In genomic region chr4:10112658-10113284, GRCh38 we compare ENCODE assay signal across 13 cellular contexts. TPM values are rescaled to one million over a fixed set of nuclear protein-coding genes. Genes with fewer than 3 reads are reported as not detected.
DNase-seq lines count a peak whose midpoint lies in the region; ATAC-seq and TF ChIP-seq lines count a peak whose summit lies in the region.
"Had no signal": no experiment of that assay in that cellular context is flagged by ENCODE, and none has a peak within 500 bp of the region (broad histone marks: within the 10 kb centered on the region; RNA-seq: fewer than 3 reads in every experiment).

No MANE protein-coding gene starts in this region.

- peak overlapping the region in 1 of 2 experiments; percentile 35; a peak in 1 of 4 replicates for H4K8ac ChIP-seq in IMR-90 (ENCODE audit: low read depth in 2 of 2, low read length in 2 of 2)

- H3K27me3 Mint-ChIP-seq in CD4-positive, CD25-positive, alpha-beta regulatory T cell: peaks cover 4% of the 10 kb centered on the region

- no peaks in the 10 kb centered on the region for H3K9me3 Mint-ChIP-seq in CD4-positive, CD25-positive, alpha-beta regulatory T cell

- H3K14ac ChIP-seq in IMR-90 (replicated peaks; ENCODE audit: low read depth, low read length): 0 out of 2 replicates have a peak overlapping the region, but pooled peaks have one; percentile 14

- no peak for TF ChIP-seq RAD21 in IMR-90 (IDR thresholded peaks at IDR 0.05; ENCODE audit: low read length)

- H3K9me3 ChIP-seq in CD4-positive, CD25-positive, alpha-beta regulatory T cell (ENCODE audit: control insufficient read depth in 2 of 2, low read length in 2 of 2): no peaks in the 10 kb centered on the region
- H3K9me3 ChIP-seq in IMR-90 (ENCODE audit: control insufficient read depth, insufficient read depth, low read length) (no peaks in the 10 kb centered on the region), neutrophil (no peaks in the 10 kb centered on the region)

- peak overlapping the region in 2 of 3 donors; percentile 86 to 95 for H3K27ac Mint-ChIP-seq in CD4-positive, CD25-positive, alpha-beta regulatory T cell

- peaks cover 90% of the 10 kb centered on the region for H3K4me1 ChIP-seq in CD4-positive, CD25-positive, alpha-beta regulatory T cell (ENCODE audit: control insufficient read depth, insufficient read depth, low read length, poor library complexity, severe bottlenecking)
- H3K4me1 ChIP-seq in IMR-90 (ENCODE audit: control insufficient read depth, insufficient read depth, low read length): peaks cover 54% of the 10 kb centered on the region
- H3K4me1 ChIP-seq in neutrophil (ENCODE audit: control insufficient read depth in 1 of 2, insufficient read depth in 1 of 2, low read depth in 1 of 2, low read length in 1 of 2): peaks cover 45 to 71% of the 10 kb centered on the region in 2 experiments

- no peak overlapping the region for H2BK120ac ChIP-seq in IMR-90 (ENCODE audit: low read depth, low read length)

- in situ Hi-C loops in IMR-90 (cut with MboI; ENCODE audit: low sequenced_read_pairs): no loop called here

- no peak overlapping the region for H2BK20ac ChIP-seq in IMR-90 (ENCODE audit: low read depth, low read length)

- dilution Hi-C loops in IMR-90 (cut with HindIII; ENCODE audit: low sequenced_read_pairs, unreplicated experiment): no loop called here

- peak overlapping the region; percentile 26 for H3K27ac ChIP-seq in CD4-positive, CD25-positive, alpha-beta regulatory T cell (ENCODE audit: insufficient read depth, low read length, poor library complexity, severe bottlenecking)
- H3K27ac ChIP-seq in IMR-90 (ENCODE audit: insufficient read depth, low read length): peak overlapping the region; percentile 35; the same call in 1 of the 2 replicates
- peak overlapping the region; percentile 86 to 99 for H3K27ac ChIP-seq in coronary artery
- peak overlapping the region; percentile 99 for H3K27ac ChIP-seq in neutrophil
- H3K27ac ChIP-seq: C4-2B had no signal

- peaks cover 32 to 92% (median 68%) of the 10 kb centered on the region in 4 donors for H3K4me1 Mint-ChIP-seq in CD4-positive, CD25-positive, alpha-beta regulatory T cell

- H2BK5ac ChIP-seq in IMR-90 (ENCODE audit: low read depth, low read length, poor library complexity, severe bottlenecking): no peak overlapping the region

- H4K5ac ChIP-seq in IMR-90 (ENCODE audit: low read depth, low read length): no peak overlapping the region

- no peak overlapping the region for H2AFZ ChIP-seq in IMR-90 (replicated peaks; ENCODE audit: low read length, poor library complexity)

- intact Hi-C loops in IMR-90 (cut with micrococcal nuclease): no loop called here

- H2AK9ac ChIP-seq in IMR-90 (replicated peaks; ENCODE audit: low read depth, low read length, poor library complexity): no peak overlapping the region

- H3K9me1 ChIP-seq in IMR-90 (ENCODE audit: insufficient read depth, low read length): peaks cover 49% of the 10 kb centered on the region

- H4K20me1 ChIP-seq in IMR-90 (ENCODE audit: insufficient read depth, low read length): peaks cover 83% of the 10 kb centered on the region

- no peak overlapping the region for H3K4me3 ChIP-seq in CD4-positive, CD25-positive, alpha-beta regulatory T cell (ENCODE audit: low read depth, low read length)
- no peak overlapping the region for H3K4me3 ChIP-seq in IMR-90 (ENCODE audit: insufficient read depth, low read depth, low read length)
- peak overlapping the region; percentile 19 for H3K4me3 ChIP-seq in coronary artery
- H3K4me3 ChIP-seq in neutrophil (ENCODE audit: low read depth in 1 of 2, low read length in 1 of 2): no peak overlapping the region

- H3K56ac ChIP-seq in IMR-90 (ENCODE audit: extremely low read depth, insufficient read depth, low read length): no peak overlapping the region

- H3K9ac ChIP-seq in IMR-90 (ENCODE audit: low read depth, low read length): no peak overlapping the region

- no peak overlapping the region for H4K91ac ChIP-seq in IMR-90 (ENCODE audit: insufficient read depth, low read depth, low read length)

- no peak overlapping the region for H3K18ac ChIP-seq in IMR-90 (ENCODE audit: low read depth, low read length)

- H3K27me3 ChIP-seq in CD4-positive, CD25-positive, alpha-beta regulatory T cell (ENCODE audit: control insufficient read depth, insufficient read depth, low read length): no peaks in the 10 kb centered on the region
- H3K27me3 ChIP-seq in IMR-90 (ENCODE audit: control insufficient read depth, insufficient read depth, low read length) (no peaks in the 10 kb centered on the region), neutrophil (no peaks in the 10 kb centered on the region)

- POLR2A ChIA-PET in IMR-90 (lab: Charles Lee; ENCODE audit: unreplicated experiment): no interaction called here

- DNase-seq in CD4-positive, CD25-positive, alpha-beta regulatory T cell: no peak
- no peak for DNase-seq in IMR-90
- DNase-seq in coronary artery (ENCODE audit: low spot score): no peak
- DNase-seq in NCI-H524 (lab: John Stamatoyannopoulos, UW): no peak
- DNase-seq in HT-29 (ENCODE audit: low spot score): no peak
- DNase-seq: left ventricle myocardium superior; NCI-H1417 treated with DMSO at 0.1 percent for 48 hours; NCI-H510A treated with DMSO at 0.1 percent for 48 hours; stimulated activated CD4-positive, alpha-beta T cell treated with anti-CD3 and anti-CD28 coated beads, Interleukin-4, amount 100 ng/mL, for 1 hour had no signal

- H3K23ac ChIP-seq in IMR-90 (ENCODE audit: low read depth, low read length): peak overlapping the region; percentile 53; the same call in 1 of the 2 replicates

- H3K36me3 Mint-ChIP-seq in CD4-positive, CD25-positive, alpha-beta regulatory T cell: peaks cover 58% of the 10 kb centered on the region

- H2BK15ac ChIP-seq in IMR-90 (ENCODE audit: low read depth, low read length): no peak overlapping the region

- ATAC-seq in CD4-positive, CD25-positive, alpha-beta regulatory T cell (ENCODE audit: low read depth in 2 of 2): no peak
- ATAC-seq in IMR-90 (ENCODE audit: low read depth) (no peak), HG02885 (IDR thresholded peaks at IDR 0.05; ENCODE audit: poor library complexity, unreplicated experiment) (no peak), GM18517 (IDR thresholded peaks at IDR 0.05; ENCODE audit: unreplicated experiment) (no peak)
- ATAC-seq: left ventricle myocardium superior had no signal

- TF ChIP-seq CTCF in IMR-90 (conservative IDR thresholded peaks at IDR 0.05; ENCODE audit: low read depth, low read length) (no peak), coronary artery (IDR thresholded peaks at IDR 0.05) (no peak), neutrophil (IDR thresholded peaks at IDR 0.05) (no peak)

- BruUV-seq in IMR-90 (replicated peaks; lab: Mats Ljungman, UMichigan): no TSS peak

- no peak overlapping the region for H2AK5ac ChIP-seq in IMR-90 (ENCODE audit: low read depth, low read length)

- CTCF ChIA-PET in IMR-90 (lab: Yijun Ruan, JAX): no interaction called here

- no peak for TF ChIP-seq POLR2A in IMR-90 (IDR thresholded peaks at IDR 0.05; ENCODE audit: low read depth, low read length)

- peaks cover 74% of the 10 kb centered on the region for H3K36me3 ChIP-seq in CD4-positive, CD25-positive, alpha-beta regulatory T cell (ENCODE audit: control insufficient read depth, insufficient read depth, low read length)
- peaks cover 82% of the 10 kb centered on the region for H3K36me3 ChIP-seq in IMR-90 (ENCODE audit: control insufficient read depth, insufficient read depth, low read length)
- H3K36me3 ChIP-seq in neutrophil: peaks cover 79% of the 10 kb centered on the region

- no peak overlapping the region for H3K4ac ChIP-seq in IMR-90 (ENCODE audit: low read depth, low read length)

- peaks cover 0 to 69% of the 10 kb centered on the region in 2 experiments; a peak in 3 of 4 replicates for H3K79me1 ChIP-seq in IMR-90 (ENCODE audit: low read depth in 1 of 2, low read length in 2 of 2)

- WGBS in IMR-90 (ENCODE audit: extremely low coverage in 2 of 2, insufficient read length in 1 of 2), 2 experiments: 100% methylated on average over 1 of the region's 16 CpGs; no CpG with 5 or more reads in 1 of the 2 experiments

- no peak overlapping the region for H3K4me2 ChIP-seq in IMR-90 (ENCODE audit: low read depth, low read length)

- H3K4me3 Mint-ChIP-seq in CD4-positive, CD25-positive, alpha-beta regulatory T cell: peak overlapping the region; percentile 84 to 99 (median 96)

TF ChIP-seq in IMR-90, 13 proteins besides CTCF, POLR2A, EP300 and RAD21 (continues in another document):
- TF ChIP-seq MAFK (IDR thresholded peaks at IDR 0.05; ENCODE audit: low read depth, low read length) (no peak), FOS (IDR thresholded peaks at IDR 0.05; ENCODE audit: low read depth, low read length) (no peak), MXI1 (IDR thresholded peaks at IDR 0.05; ENCODE audit: borderline replicate concordance, low read depth, low read length) (no peak), RFX5 (IDR thresholded peaks at IDR 0.05; ENCODE audit: low read depth, low read length) (no peak), RCOR1 (IDR thresholded peaks at IDR 0.05; ENCODE audit: insufficient replicate concordance, low read length) (no peak), CEBPB (IDR thresholded peaks at IDR 0.05; ENCODE audit: low read depth, low read length) (no peak), ELK1 (IDR thresholded peaks at IDR 0.05; ENCODE audit: borderline replicate concordance, low read depth, low read length) (no peak), CHD1 (IDR thresholded peaks at IDR 0.05; ENCODE audit: low read depth, low read length) (no peak), MAZ (IDR thresholded peaks at IDR 0.05; ENCODE audit: borderline replicate concordance, low read depth, low read length) (no peak), SMC3 (IDR thresholded peaks at IDR 0.05; ENCODE audit: low read depth, low read length) (no peak)

RNA-seq across cellular contexts. Expression of gene WDR1, which starts 3.8 kb away (rescaled TPM):
- 326 TPM for total RNA-seq in CD4-positive, CD25-positive, alpha-beta regulatory T cell
- polyA plus RNA-seq in CD4-positive, CD25-positive, alpha-beta regulatory T cell: 100 to 1,000 TPM; 312 to 422 (median 370) TPM
- 782 and 992 TPM in 2 replicates for total RNA-seq in IMR-90 (2012; rRNA removed)
- polyA plus RNA-seq in IMR-90 (2012; rRNA removed): 725 and 739 TPM in 2 replicates
- 709 and 1,014 TPM in 2 replicates for polyA plus RNA-seq in IMR-90 (2012; cell fraction: cytosol; rRNA removed)
- 487 and 886 TPM in 2 replicates for polyA plus RNA-seq in IMR-90 (2012; cell fraction: nucleus; rRNA removed; ENCODE audit: low replicate concordance)
- 306 and 310 TPM in 2 replicates for total RNA-seq in HT-29 (2014; rRNA removed; shearing (Covaris generic))

Comparison
In these comparisons a context has a peak if more than half of its experiments do, and no peak if none do; other contexts are left out.
1. H3K27ac ChIP-seq: peak in every context shown above with its lines; median percentile 99 in neutrophil; 92 in coronary artery; 35 in IMR-90; 26 in CD4-positive, CD25-positive, alpha-beta regulatory T cell.